Comparison of ENCODE assay signal across 8 cellular contexts in the genomic region with DNA sequence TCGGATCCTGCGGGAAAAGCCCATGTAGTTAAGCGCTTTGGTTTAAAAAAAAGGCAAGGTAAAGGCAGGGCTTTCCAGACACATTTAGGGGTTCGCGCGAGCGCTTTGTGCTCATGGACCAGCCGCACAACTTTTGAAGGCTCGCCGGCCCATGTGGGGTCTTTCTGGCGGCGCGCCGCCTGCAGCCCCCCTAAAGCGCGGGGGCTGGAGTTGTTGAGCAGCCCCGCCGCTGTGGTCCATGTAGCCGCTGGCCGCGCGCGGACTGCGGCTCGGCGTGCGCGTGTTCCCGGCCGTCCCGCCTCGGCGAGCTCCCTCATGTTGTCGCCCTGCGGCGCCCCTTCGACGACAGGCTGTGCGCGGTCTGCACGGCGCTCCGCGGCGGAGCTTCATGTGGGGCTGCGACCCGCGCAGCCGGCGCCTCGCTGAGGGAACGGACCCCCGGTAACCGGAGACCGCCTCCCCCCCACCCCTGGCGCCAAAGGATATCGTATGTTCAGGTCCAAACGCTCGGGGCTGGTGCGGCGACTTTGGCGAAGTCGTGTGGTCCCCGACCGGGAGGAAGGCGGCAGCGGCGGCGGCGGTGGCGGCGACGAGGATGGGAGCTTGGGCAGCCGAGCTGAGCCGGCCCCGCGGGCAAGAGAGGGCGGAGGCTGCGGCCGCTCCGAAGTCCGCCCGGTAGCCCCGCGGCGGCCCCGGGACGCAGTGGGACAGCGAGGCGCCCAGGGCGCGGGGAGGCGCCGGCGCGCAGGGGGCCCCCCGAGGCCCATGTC. TPM values are rescaled to one million over a fixed set of nuclear protein-coding genes. Genes with fewer than 3 reads are reported as not detected.
DNase-seq lines count a peak whose midpoint lies in the region; ATAC-seq and TF ChIP-seq lines count a peak whose summit lies in the region.

No MANE protein-coding gene starts in this region.

- H3K4me1 Mint-ChIP-seq in naive thymus-derived CD8-positive, alpha-beta T cell = peaks cover 7 to 19% (median 14%) of the 10 kb centered on the region in 4 donors

- DNase-seq in Panc1 (ENCODE audit: low read depth, low spot score) = no peak
- no peak for DNase-seq in dorsolateral prefrontal cortex
- peak in 4 of 10 donors; percentile 18 to 28 (median 24) for DNase-seq in naive thymus-derived CD8-positive, alpha-beta T cell
- DNase-seq in OCI-M1 (lab: John Stamatoyannopoulos, UW) = no peak
- DNase-seq in cerebellar cortex (ENCODE audit: low spot score) = no peak

- peaks cover 4 to 29% (median 14%) of the 10 kb centered on the region in 5 donors for H3K27me3 Mint-ChIP-seq in naive thymus-derived CD8-positive, alpha-beta T cell

- in situ Hi-C loops in Panc1 (cut with HindIII; ENCODE audit: low pct_unique_long_range_greater_than_20kb, low sequenced_read_pairs) = no loop called here

- H3K27me3 ChIP-seq in Panc1 (ENCODE audit: control insufficient read depth, insufficient read depth, low read length) (no peaks in the 10 kb centered on the region), dorsolateral prefrontal cortex (peaks cover 0 to 30% (median 10%) of the 10 kb centered on the region in 45 donors)

- ATAC-seq in Panc1 (no peak), GM18502 (IDR thresholded peaks at IDR 0.05; ENCODE audit: poor library complexity, unreplicated experiment) (no peak), HG03039 (IDR thresholded peaks at IDR 0.05; ENCODE audit: unreplicated experiment) (no peak)
- no peak for ATAC-seq in naive thymus-derived CD8-positive, alpha-beta T cell

- CTCF ChIA-PET in Panc1 (lab: Charles Lee) = interaction anchor here (0.7 to 0.8 kb wide), 2 partner anchors 65 to 70 kb away, joined by 3 read pairs; no protein-coding TSS in a partner anchor

- H3K27ac ChIP-seq in Panc1 (ENCODE audit: low read length) = peak overlapping the region; percentile 99
- H3K27ac ChIP-seq in dorsolateral prefrontal cortex = peak overlapping the region in 34 of 59 donors; percentile 6 to 84 (median 62)

- TSS peak; percentile 86 for BruUV-seq in Panc1 (replicated peaks; lab: Mats Ljungman, UMichigan)

- no peaks in the 10 kb centered on the region for H3K9me3 ChIP-seq in Panc1 (ENCODE audit: control insufficient read depth, insufficient read depth, low read depth, low read length)

- peaks cover 55% of the 10 kb centered on the region for H3K4me1 ChIP-seq in Panc1 (ENCODE audit: control insufficient read depth, insufficient read depth, low read length)

- H3K9me3 Mint-ChIP-seq in naive thymus-derived CD8-positive, alpha-beta T cell = no peaks in the 10 kb centered on the region

- TF ChIP-seq CTCF in Panc1 (IDR thresholded peaks at IDR 0.05) (no peak), dorsolateral prefrontal cortex (IDR thresholded peaks at IDR 0.05 in 54 of 56, conservative IDR thresholded peaks at IDR 0.05 in 2 of 56; ENCODE audit: low read depth in 1 of 56, partially characterized antibody in 56 of 56) (no peak)

- intact Hi-C loops in Panc1 (cut with micrococcal nuclease; ENCODE audit: unreplicated experiment) = no loop called here
- intact Hi-C loops in dorsolateral prefrontal cortex (cut with DNase I) = loop anchor here in 1 of 2 donors (10.0 kb wide), 1 partner anchor 142 kb away; no protein-coding TSS in a partner anchor

- H3K36me3 Mint-ChIP-seq in naive thymus-derived CD8-positive, alpha-beta T cell = peaks cover 0 to 3% (median 0%) of the 10 kb centered on the region in 3 donors

- H3K27ac Mint-ChIP-seq in naive thymus-derived CD8-positive, alpha-beta T cell = peak overlapping the region in 2 of 10 donors; percentile 18 to 48

- no peaks in the 10 kb centered on the region for H3K36me3 ChIP-seq in Panc1 (ENCODE audit: control insufficient read depth, insufficient read depth, low read length)

- POLR2A ChIA-PET in Panc1 (lab: Charles Lee) = interaction anchor here (0.6 to 1.0 kb wide), 3 partner anchors 17 to 389 kb away, joined by 3 to 4 read pairs (median 3); no protein-coding TSS in a partner anchor
- POLR2A ChIA-PET in naive thymus-derived CD8-positive, alpha-beta T cell (lab: Charles Lee) = interaction anchor here (0.6 to 2.4 kb wide), 7 partner anchors 9 to 1811 kb away, joined by 3 to 17 read pairs (median 4); no protein-coding TSS in a partner anchor

- H3K4me3 Mint-ChIP-seq in naive thymus-derived CD8-positive, alpha-beta T cell = peak overlapping the region; percentile 81 to 94 (median 92)

- H3K4me3 ChIP-seq in GM08714 (ENCODE audit: low read length) (peak overlapping the region; percentile 67), Panc1 (ENCODE audit: low read depth in 2 of 2, low read length in 2 of 2) (peak overlapping the region; percentile 91 to 97), dorsolateral prefrontal cortex (peak overlapping the region; percentile 36 to 78 (median 62))

RNA-seq across cellular contexts. Expression of a gene that starts 0.9 kb away (rescaled TPM):
- total RNA-seq in Panc1 (2021; ENCODE audit: unreplicated experiment) (45.9 TPM), dorsolateral prefrontal cortex (10 to 100 TPM in 55 of 120 experiments, 1 to 10 TPM in 65; 2.4 to 31.5 (median 9.5) TPM)
- 52.1 TPM for polyA plus RNA-seq in Panc1 (2012; ENCODE audit: insufficient read length)
- under 1 TPM; 0.08 to 0.16 TPM for total RNA-seq in naive thymus-derived CD8-positive, alpha-beta T cell
- polyA plus RNA-seq in naive thymus-derived CD8-positive, alpha-beta T cell = not detected
